ENCODE assay signal across 17 cellular contexts in the genomic region with DNA sequence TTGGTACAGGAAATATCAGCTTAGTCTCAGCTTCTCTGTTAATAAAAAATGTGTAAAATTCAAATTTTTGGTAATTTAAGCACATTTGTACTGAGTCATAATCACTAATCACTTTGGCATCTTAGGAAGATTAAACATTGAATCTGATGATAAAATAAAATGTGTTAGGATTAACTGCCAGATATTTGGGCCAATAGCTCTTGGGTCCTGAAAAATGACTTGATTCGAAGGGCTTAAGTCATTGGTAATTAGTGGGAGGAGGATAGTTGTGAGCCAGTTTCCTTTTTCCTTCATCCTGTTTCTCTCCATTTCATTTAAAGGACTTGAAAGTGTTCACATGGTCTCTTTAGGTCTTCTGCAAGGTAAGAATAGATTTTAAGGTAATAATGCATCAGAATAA.
DNase-seq lines count a peak whose midpoint lies in the region; ATAC-seq and TF ChIP-seq lines count a peak whose summit lies in the region.
"Had no signal": no experiment of that assay in that cellular context is flagged by ENCODE, and none has a peak within 500 bp of the region (broad histone marks: within the 10 kb centered on the region; RNA-seq: fewer than 3 reads in every experiment).

No MANE protein-coding gene starts in this region.

- H3K4me3 ChIP-seq in fibroblast of the aortic adventitia (ENCODE audit: low read depth, low read length): no peak overlapping the region
- H3K4me3 ChIP-seq: SJCRH30 had no signal

- no peak for TF ChIP-seq POLR2A in GM18505 (IDR thresholded peaks at IDR 0.05; ENCODE audit: borderline replicate concordance, extremely low read depth, insufficient read depth, insufficient read length)

- ATAC-seq in GM18505 (IDR thresholded peaks at IDR 0.05; ENCODE audit: unreplicated experiment): no peak
- ATAC-seq: PC-3, T-helper 17 cell had no signal

- peak; percentile 28 for DNase-seq in GM03348 (ENCODE audit: low spot score)
- DNase-seq in LHCN-M2 (ENCODE audit: low read depth): peak; percentile 28
- peak; percentile 49 for DNase-seq in fibroblast of the aortic adventitia (ENCODE audit: low read depth)
- DNase-seq in stromal cell of bone marrow (ENCODE audit: low read depth): peak; percentile 4
- DNase-seq in DMS114 treated with DMSO at 0.1 percent for 48 hours (lab: John Stamatoyannopoulos, UW; ENCODE audit: unreplicated experiment): no peak
- no peak for DNase-seq in occipital lobe (lab: John Stamatoyannopoulos, UW)
- DNase-seq in activated CD4-positive, alpha-beta T cell treated with anti-CD3 and anti-CD28 coated beads for 48 hours: no peak
- DNase-seq: C1 segment of cervical spinal cord, Kasumi-1, NCI-H1105 treated with DMSO at 0.1 percent for 48 hours, NCI-H187 treated with DMSO at 0.1 percent for 48 hours, NCI-H510A, NCI-H82, PC-3, SJCRH30, T-helper 17 cell had no signal

- no peak for TF ChIP-seq CTCF in fibroblast of the aortic adventitia (IDR thresholded peaks at IDR 0.05; ENCODE audit: insufficient read depth, low read length)

Comparison
In these comparisons a context has a peak if more than half of its experiments do, and no peak if none do; other contexts are left out.
1. DNase-seq: peak in GM03348 (single experiment), LHCN-M2 (single experiment), fibroblast of the aortic adventitia (single experiment) and stromal cell of bone marrow (single experiment); none in DMS114 treated with DMSO at 0.1 percent for 48 hours (single experiment), occipital lobe (single experiment) and activated CD4-positive, alpha-beta T cell treated with anti-CD3 and anti-CD28 coated beads for 48 hours (single experiment).